ENCODE assay signal across 34 cellular contexts in genomic region chr1:28240024-28240423, GRCh38.
"Had no signal": no experiment of that assay in that cellular context is flagged by ENCODE, and none has a peak within 500 bp of the region (broad histone marks: within the 10 kb centered on the region; RNA-seq: fewer than 3 reads in every experiment).

No MANE protein-coding gene starts in this region.

- H3K27ac ChIP-seq: gastroesophageal sphincter, ovary, sigmoid colon, upper lobe of left lung, vagina, WERI-Rb-1 had no signal

- H3K27me3 ChIP-seq: gastroesophageal sphincter, ovary, sigmoid colon, upper lobe of left lung, vagina had no signal

- H3K36me3 Mint-ChIP-seq: activated CD4-positive, alpha-beta memory T cell treated with anti-CD3 and anti-CD28 coated beads for 36 hours; activated naive CD8-positive, alpha-beta T cell; stimulated activated memory B cell treated with anti-CD40 and anti-IgM and Interleukin-4, amounts not matched to agents 10 μg/mL and 1 μg/mL and 100 μg/mL, for 72 hours had no signal

- H3K9me3 ChIP-seq: gastroesophageal sphincter, ovary, sigmoid colon, upper lobe of left lung, vagina had no signal

- H3K36me3 ChIP-seq: gastroesophageal sphincter, ovary, sigmoid colon, vagina had no signal

- DNase-seq: activated CD4-positive, alpha-beta memory T cell treated with anti-CD3 and anti-CD28 coated beads for 36 hours; activated CD4-positive, alpha-beta T cell treated with anti-CD3 and anti-CD28 coated beads, Interleukin-2, amount 10 ng/mL, durations not matched to agents 24 days and 14 days; activated CD8-positive, alpha-beta memory T cell treated with anti-CD3 and anti-CD28 coated beads, Interleukin-2, amount 50 U/mL, for 48 hours; activated T-cell treated with anti-CD3 and anti-CD28 coated beads, Interleukin-2, amount 50 U/mL, for 48 hours; anterior cingulate cortex; dermis blood vessel endothelial cell; effector CD4-positive, alpha-beta T cell; hippocampal formation; kidney; left colon; midbrain; naive thymus-derived CD4-positive, alpha-beta T cell; ovary; retina; sigmoid colon; stimulated activated CD4-positive, alpha-beta T cell treated with anti-CD3 and anti-CD28 coated beads, Interleukin-1b, Interleukin-23, amount 100 ng/mL, for 48 hours; stimulated activated CD4-positive, alpha-beta T cell treated with anti-CD3 and anti-CD28 coated beads, Interleukin-4, amount 100 ng/mL, for 4 hours; stimulated activated CD8-positive, alpha-beta memory T cell treated with anti-CD3 and anti-CD28 coated beads, Interleukin-4, amount 100 ng/mL, for 48 hours; stimulated activated naive CD8-positive, alpha-beta T cell treated with anti-CD3 and anti-CD28 coated beads, Interleukin-15, amount 100 ng/mL, for 72 hours; substantia nigra; T1000; upper lobe of left lung; WERI-Rb-1 had no signal

- H3K27ac Mint-ChIP-seq: activated CD4-positive, alpha-beta memory T cell treated with anti-CD3 and anti-CD28 coated beads for 36 hours; activated CD4-positive, alpha-beta T cell treated with anti-CD3 and anti-CD28 coated beads, Interleukin-2, amount 10 ng/mL, durations not matched to agents 24 days and 14 days; activated naive CD8-positive, alpha-beta T cell; activated T-helper 2 cell treated with anti-CD3 and anti-CD28 coated beads, Interferon-gamma antibody, Interleukin-2, Interleukin-4, amounts not matched to agents 10 μg/mL and 5 μg/mL and 100 μg/mL, durations not matched to agents 14 hours and 24 hours and 36 hours; progenitor cell of endocrine pancreas; stimulated activated memory B cell treated with anti-CD40 and anti-IgM and Interleukin-4, amounts not matched to agents 10 μg/mL and 1 μg/mL and 100 μg/mL, for 72 hours; stimulated activated naive CD8-positive, alpha-beta T cell treated with anti-CD3 and anti-CD28 coated beads, Interleukin-15, amount 100 ng/mL, for 72 hours; T-helper 1 cell treated with Interleukin-12 subunit alpha and Interleukin-12 subunit beta and Interleukin-4 antibody, amounts not matched to agents 30 μg/mL and 1 μg/mL, for 36 hours had no signal

- H3K4me3 Mint-ChIP-seq: activated CD4-positive, alpha-beta memory T cell treated with anti-CD3 and anti-CD28 coated beads for 36 hours; activated CD4-positive, alpha-beta T cell treated with anti-CD3 and anti-CD28 coated beads, Interleukin-2, amount 10 ng/mL, durations not matched to agents 24 days and 14 days; activated naive CD8-positive, alpha-beta T cell; central memory CD8-positive, alpha-beta T cell; memory B cell; naive thymus-derived CD4-positive, alpha-beta T cell; stimulated activated memory B cell treated with anti-CD40 and anti-IgM and Interleukin-4, amounts not matched to agents 10 μg/mL and 1 μg/mL and 100 μg/mL, for 72 hours; stimulated activated naive CD8-positive, alpha-beta T cell treated with anti-CD3 and anti-CD28 coated beads, Interleukin-15, amount 100 ng/mL, for 72 hours; T-helper 1 cell treated with Interleukin-12 subunit alpha and Interleukin-12 subunit beta and Interleukin-4 antibody, amounts not matched to agents 30 μg/mL and 1 μg/mL, for 36 hours had no signal

- ATAC-seq: activated CD4-positive, CD25-positive, alpha-beta regulatory T cell treated with anti-CD3 and anti-CD28 coated beads, Interleukin-2, amount 50 U/mL, for 24 hours; gastroesophageal sphincter; left colon; naive thymus-derived CD4-positive, alpha-beta T cell; stimulated activated memory B cell treated with anti-CD40 and anti-IgM and Interleukin-4, amounts not matched to agents 10 μg/mL and 1 μg/mL and 100 μg/mL, for 72 hours; stimulated activated naive CD8-positive, alpha-beta T cell treated with anti-CD3 and anti-CD28 coated beads, Interleukin-15, amount 100 ng/mL, for 72 hours had no signal

- H3K27me3 Mint-ChIP-seq: activated CD4-positive, alpha-beta memory T cell treated with anti-CD3 and anti-CD28 coated beads for 36 hours; activated CD4-positive, alpha-beta T cell treated with anti-CD3 and anti-CD28 coated beads, Interleukin-2, amount 10 ng/mL, durations not matched to agents 24 days and 14 days; activated naive CD8-positive, alpha-beta T cell; central memory CD8-positive, alpha-beta T cell; memory B cell; naive thymus-derived CD4-positive, alpha-beta T cell; progenitor cell of endocrine pancreas; stimulated activated memory B cell treated with anti-CD40 and anti-IgM and Interleukin-4, amounts not matched to agents 10 μg/mL and 1 μg/mL and 100 μg/mL, for 72 hours; stimulated activated naive CD8-positive, alpha-beta T cell treated with anti-CD3 and anti-CD28 coated beads, Interleukin-15, amount 100 ng/mL, for 72 hours had no signal

- H3K4me3 ChIP-seq: gastroesophageal sphincter, ovary, sigmoid colon, smooth muscle cell, upper lobe of left lung, vagina had no signal

- H3K9me3 Mint-ChIP-seq: activated CD4-positive, alpha-beta memory T cell treated with anti-CD3 and anti-CD28 coated beads for 36 hours; activated CD4-positive, alpha-beta T cell treated with anti-CD3 and anti-CD28 coated beads, Interleukin-2, amount 10 ng/mL, durations not matched to agents 24 days and 14 days; activated T-helper 2 cell treated with anti-CD3 and anti-CD28 coated beads, Interferon-gamma antibody, Interleukin-2, Interleukin-4, amounts not matched to agents 10 μg/mL and 5 μg/mL and 100 μg/mL, durations not matched to agents 14 hours and 24 hours and 36 hours; central memory CD8-positive, alpha-beta T cell; memory B cell; naive thymus-derived CD4-positive, alpha-beta T cell; stimulated activated memory B cell treated with anti-CD40 and anti-IgM and Interleukin-4, amounts not matched to agents 10 μg/mL and 1 μg/mL and 100 μg/mL, for 72 hours; stimulated activated naive CD8-positive, alpha-beta T cell treated with anti-CD3 and anti-CD28 coated beads, Interleukin-15, amount 100 ng/mL, for 72 hours; T-helper 1 cell treated with Interleukin-12 subunit alpha and Interleukin-12 subunit beta and Interleukin-4 antibody, amounts not matched to agents 30 μg/mL and 1 μg/mL, for 36 hours had no signal

- H3K4me2 ChIP-seq: smooth muscle cell had no signal
